In genomic region chr17:81510524-81510797, GRCh38 we compare ENCODE assay signal across 8 cellular contexts. TPM values are rescaled to one million over a fixed set of nuclear protein-coding genes. Genes with fewer than 3 reads are reported as not detected.
A peak's percentile ranks its signal among the peaks of the same experiment; 100 is the strongest.
DNase-seq lines count a peak whose midpoint lies in the region; ATAC-seq and TF ChIP-seq lines count a peak whose summit lies in the region.

No MANE protein-coding gene starts in this region.

- peaks cover 4% of the 10 kb centered on the region for H3K4me1 ChIP-seq in rectal smooth muscle tissue (ENCODE audit: control insufficient read depth, insufficient read depth, low read length)

- no peak for TF ChIP-seq CTCF in fibroblast of mammary gland (conservative IDR thresholded peaks at IDR 0.05; ENCODE audit: control insufficient read depth, insufficient read depth, low read depth, low read length)

- H3K4me3 ChIP-seq in GM08714 (ENCODE audit: low read length): peak overlapping the region; percentile 97
- H3K4me3 ChIP-seq in SK-N-MC: peak overlapping the region; percentile 92
- H3K4me3 ChIP-seq in fibroblast of mammary gland (ENCODE audit: control insufficient read depth, low read depth, low read length): peak overlapping the region; percentile 94
- peak overlapping the region; percentile 95 for H3K4me3 ChIP-seq in rectal smooth muscle tissue (ENCODE audit: low read length)

- no peak for ATAC-seq in left colon

- H3K36me3 ChIP-seq in SK-N-MC (ENCODE audit: insufficient read depth, low read length) (peaks cover 37% of the 10 kb centered on the region), rectal smooth muscle tissue (ENCODE audit: control insufficient read depth, insufficient read depth, low read length) (peaks cover 36% of the 10 kb centered on the region)

- H3K9me3 ChIP-seq in SK-N-MC (ENCODE audit: low read depth, low read length): no peaks in the 10 kb centered on the region

- DNase-seq in SK-N-MC (ENCODE audit: low read depth, low spot score) (no peak), fibroblast of mammary gland (ENCODE audit: low read depth) (no peak), 8988T (no peak), left colon (no peak), NCI-H524 treated with DMSO at 0.1 percent for 48 hours (lab: John Stamatoyannopoulos, UW) (no peak)
- no peak for DNase-seq in activated CD8-positive, alpha-beta memory T cell treated with anti-CD3 and anti-CD28 coated beads for 24 hours

- intact Hi-C loops in left colon (cut with DNase I, micrococcal nuclease): no loop called here

- H3K9ac ChIP-seq in SK-N-MC (ENCODE audit: insufficient read length): peak overlapping the region; percentile 98
- peak overlapping the region; percentile 96 for H3K9ac ChIP-seq in rectal smooth muscle tissue (ENCODE audit: low read length)

- H3K27ac ChIP-seq in SK-N-MC (peak overlapping the region; percentile 3), rectal smooth muscle tissue (ENCODE audit: low read depth, low read length) (peak overlapping the region; percentile 95)

- H3K27me3 ChIP-seq in rectal smooth muscle tissue (ENCODE audit: control insufficient read depth, insufficient read depth, low read length): no peaks in the 10 kb centered on the region

RNA-seq across cellular contexts. Expression of gene ACTG1, which starts 2.1 kb away (rescaled TPM):
- 1,000 to 10,000 TPM; 3,767 to 4,413 TPM for total RNA-seq in left colon

RNA-seq across cellular contexts. Expression of gene FSCN2, which starts 17.7 kb away (rescaled TPM):
- total RNA-seq in left colon: 1 to 10 TPM; 2.3 to 4.9 TPM

RNA-seq across cellular contexts. Expression of gene FAAP100, which starts 41.7 kb away (rescaled TPM):
- 10 to 100 TPM; 25.4 to 28.8 TPM for total RNA-seq in left colon
